In the genomic region with DNA sequence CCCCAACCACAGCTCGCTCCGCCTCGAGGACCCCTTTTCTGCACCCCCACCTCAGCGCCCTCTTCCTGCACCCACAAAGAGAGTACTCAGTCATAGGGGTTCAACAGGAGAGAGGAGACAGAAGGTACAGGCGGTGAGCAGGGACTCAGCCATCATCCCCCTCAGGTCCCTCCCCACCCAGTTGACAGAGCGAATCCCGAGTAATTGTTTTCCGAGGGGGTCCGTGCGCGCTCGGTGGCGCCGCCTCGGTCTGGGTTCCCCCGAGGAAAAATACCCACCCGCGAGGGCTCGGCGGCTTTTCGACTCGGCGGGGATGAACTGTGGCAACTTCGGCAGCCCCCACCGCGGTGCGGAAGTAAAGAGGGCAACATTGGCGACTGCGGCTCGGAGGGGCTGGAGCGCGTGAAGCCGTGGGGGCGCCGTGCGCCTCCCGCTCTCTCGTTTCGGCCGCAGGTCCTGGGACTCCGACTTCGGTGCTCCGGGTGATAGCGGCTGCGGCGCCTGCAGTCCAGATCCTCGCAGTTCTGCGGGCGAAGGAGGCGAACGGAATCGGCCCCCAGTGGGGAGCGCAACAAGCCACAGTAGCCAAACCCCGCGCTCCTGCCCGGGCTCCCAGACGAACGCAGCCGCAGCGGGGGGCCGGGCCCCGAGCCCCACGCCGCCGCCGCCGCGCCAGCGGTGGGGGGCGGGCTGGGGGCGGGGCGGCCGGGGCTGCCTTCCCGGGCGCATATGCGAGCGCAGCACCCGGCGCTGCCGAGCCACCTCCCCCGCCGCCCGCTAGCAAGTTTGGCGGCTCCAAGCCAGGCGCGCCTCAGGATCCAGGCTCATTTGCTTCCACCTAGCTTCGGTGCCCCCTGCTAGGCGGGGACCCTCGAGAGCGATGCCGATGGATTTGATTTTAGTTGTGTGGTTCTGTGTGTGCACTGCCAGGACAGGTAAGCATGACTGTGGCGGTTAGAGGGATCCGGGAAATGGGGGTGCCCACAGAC, we compare ENCODE assay signal across 10 cellular contexts. TPM values are rescaled to one million over a fixed set of nuclear protein-coding genes. Genes with fewer than 3 reads are reported as not detected.
DNase-seq lines count a peak whose midpoint lies in the region; ATAC-seq and TF ChIP-seq lines count a peak whose summit lies in the region.
"Had no signal": no experiment of that assay in that cellular context is flagged by ENCODE, and none has a peak within 500 bp of the region (broad histone marks: within the 10 kb centered on the region; RNA-seq: fewer than 3 reads in every experiment).

NELL1 (plus strand) TSS at position 743 of the 989 bp plus-strand sequence.

- H3K9me3 Mint-ChIP-seq in activated T-cell treated with anti-CD3 and anti-CD28 coated beads, Interleukin-2, amount 50 U/mL, for 72 hours: no peaks in the 10 kb centered on the region
- no peaks in the 10 kb centered on the region for H3K9me3 Mint-ChIP-seq in T-helper 2 cell treated with Interferon-gamma antibody and Interleukin-4, amounts not matched to agents 5 μg/mL and 100 μg/mL, for 36 hours
- H3K9me3 Mint-ChIP-seq in effector memory CD8-positive, alpha-beta T cell: no peaks in the 10 kb centered on the region

- no peaks in the 10 kb centered on the region for H3K9me3 ChIP-seq in testis

- H3K36me3 ChIP-seq in testis (ENCODE audit: low read depth, missing control alignments): no peaks in the 10 kb centered on the region

- DNase-seq in activated T-cell treated with anti-CD3 and anti-CD28 coated beads, Interleukin-2, amount 50 U/mL, for 72 hours: no peak
- DNase-seq in activated T-cell treated with anti-CD3 and anti-CD28 coated beads, Interleukin-2, amount 50 U/mL, for 48 hours: no peak
- DNase-seq in T-helper 2 cell treated with Interferon-gamma antibody and Interleukin-4, amounts not matched to agents 5 μg/mL and 100 μg/mL, for 36 hours (ENCODE audit: low spot score): no peak
- DNase-seq in left kidney (ENCODE audit: low read depth, low spot score) (peak; percentile 74), testis (no peak), NCI-H2107 treated with DMSO at 0.1 percent for 48 hours (lab: John Stamatoyannopoulos, UW; ENCODE audit: unreplicated experiment) (no peak)
- no peak for DNase-seq in effector memory CD8-positive, alpha-beta T cell
- DNase-seq: CD4-positive, CD25-positive, alpha-beta regulatory T cell had no signal

- intact Hi-C loops in testis (cut with DNase I; ENCODE audit: low total_unique reads): no loop called here

- 0 to 2% methylated on average over 14 to 60 of the region's 93 CpGs for WGBS in testis, 2 donors

- H3K27me3 Mint-ChIP-seq in activated T-cell treated with anti-CD3 and anti-CD28 coated beads, Interleukin-2, amount 50 U/mL, for 72 hours (ENCODE audit: low read depth): peaks cover 74% of the 10 kb centered on the region
- H3K27me3 Mint-ChIP-seq in T-helper 2 cell treated with Interferon-gamma antibody and Interleukin-4, amounts not matched to agents 5 μg/mL and 100 μg/mL, for 36 hours (ENCODE audit: low read depth): peaks cover 59% of the 10 kb centered on the region
- H3K27me3 Mint-ChIP-seq in effector memory CD8-positive, alpha-beta T cell: peaks cover 54 to 86% of the 10 kb centered on the region in 2 donors

- H3K27ac ChIP-seq in testis: no peak within 1 kb of the TSS

- peak within 1 kb of the TSS; percentile 32 to 47 for H3K4me3 ChIP-seq in testis

- no peak for TF ChIP-seq CTCF in testis (IDR thresholded peaks at IDR 0.05)

- no peaks in the 10 kb centered on the region for H3K4me1 Mint-ChIP-seq in activated T-cell treated with anti-CD3 and anti-CD28 coated beads, Interleukin-2, amount 50 U/mL, for 72 hours (ENCODE audit: low read depth)
- H3K4me1 Mint-ChIP-seq in T-helper 2 cell treated with Interferon-gamma antibody and Interleukin-4, amounts not matched to agents 5 μg/mL and 100 μg/mL, for 36 hours (ENCODE audit: low read depth): no peaks in the 10 kb centered on the region
- peaks cover 7 to 11% of the 10 kb centered on the region in 2 donors for H3K4me1 Mint-ChIP-seq in effector memory CD8-positive, alpha-beta T cell (ENCODE audit: low read depth in 2 of 2)

- peak in 1 of 2 donors; percentile 17 for ATAC-seq in activated T-cell treated with anti-CD3 and anti-CD28 coated beads, Interleukin-2, amount 50 U/mL, for 72 hours (replicated peaks in 1 of 2)
- no peak for ATAC-seq in HG03342 (IDR thresholded peaks at IDR 0.05; ENCODE audit: unreplicated experiment)
- no peak for ATAC-seq in effector memory CD8-positive, alpha-beta T cell (replicated peaks)

- no peaks in the 10 kb centered on the region for H3K36me3 Mint-ChIP-seq in activated T-cell treated with anti-CD3 and anti-CD28 coated beads, Interleukin-2, amount 50 U/mL, for 72 hours (ENCODE audit: insufficient read depth in 2 of 2)
- H3K36me3 Mint-ChIP-seq in T-helper 2 cell treated with Interferon-gamma antibody and Interleukin-4, amounts not matched to agents 5 μg/mL and 100 μg/mL, for 36 hours (ENCODE audit: low read depth): no peaks in the 10 kb centered on the region
- H3K36me3 Mint-ChIP-seq in effector memory CD8-positive, alpha-beta T cell (ENCODE audit: insufficient read depth): no peaks in the 10 kb centered on the region
- H3K36me3 Mint-ChIP-seq: CD4-positive, CD25-positive, alpha-beta regulatory T cell had no signal

- H3K4me1 ChIP-seq in testis: no peaks in the 10 kb centered on the region

- TF ChIP-seq POLR2A in testis (IDR thresholded peaks at IDR 0.05): no peak

- H3K4me3 Mint-ChIP-seq in activated T-cell treated with anti-CD3 and anti-CD28 coated beads, Interleukin-2, amount 50 U/mL, for 72 hours: peak within 1 kb of the TSS; percentile 50 to 53
- peak within 1 kb of the TSS; percentile 6 for H3K4me3 Mint-ChIP-seq in T-helper 2 cell treated with Interferon-gamma antibody and Interleukin-4, amounts not matched to agents 5 μg/mL and 100 μg/mL, for 36 hours
- no peak within 1 kb of the TSS for H3K4me3 Mint-ChIP-seq in effector memory CD8-positive, alpha-beta T cell

- no peak within 1 kb of the TSS for H3K27ac Mint-ChIP-seq in activated T-cell treated with anti-CD3 and anti-CD28 coated beads, Interleukin-2, amount 50 U/mL, for 72 hours
- no peak within 1 kb of the TSS for H3K27ac Mint-ChIP-seq in T-helper 2 cell treated with Interferon-gamma antibody and Interleukin-4, amounts not matched to agents 5 μg/mL and 100 μg/mL, for 36 hours
- no peak within 1 kb of the TSS for H3K27ac Mint-ChIP-seq in effector memory CD8-positive, alpha-beta T cell
- H3K27ac Mint-ChIP-seq: CD4-positive, CD25-positive, alpha-beta regulatory T cell had no signal

- H3K27me3 ChIP-seq in testis: no peaks in the 10 kb centered on the region

RNA-seq across cellular contexts. Expression of gene NELL1, which starts in this region (rescaled TPM):
- total RNA-seq in activated T-cell treated with anti-CD3 and anti-CD28 coated beads, Interleukin-2, amount 50 U/mL, for 72 hours: not detected
- 1 to 10 TPM; 4.9 to 8.9 TPM for total RNA-seq in testis
- polyA plus RNA-seq in testis (ENCODE audit: insufficient read depth, low read depth, low replicate concordance): 7.0 TPM
- total RNA-seq: CD4-positive, CD25-positive, alpha-beta regulatory T cell; SK-MEL-5 had no signal
- polyA plus RNA-seq: CD4-positive, CD25-positive, alpha-beta regulatory T cell had no signal

Comparison
In these comparisons a context has a peak if more than half of its experiments do, and no peak if none do; other contexts are left out.
1. RNA of gene NELL1 (total RNA-seq): 4.9 to 8.9 TPM in testis; not detected in activated T-cell treated with anti-CD3 and anti-CD28 coated beads, Interleukin-2, amount 50 U/mL, for 72 hours; every median in the first group is over 4 times any median in the second.
2. H3K4me3 Mint-ChIP-seq: peak in activated T-cell treated with anti-CD3 and anti-CD28 coated beads, Interleukin-2, amount 50 U/mL, for 72 hours (2 of 2) and T-helper 2 cell treated with Interferon-gamma antibody and Interleukin-4, amounts not matched to agents 5 μg/mL and 100 μg/mL, for 36 hours (single experiment); none in effector memory CD8-positive, alpha-beta T cell (0 of 2).